13 cellular contexts compared by ENCODE assay signal in genomic region chr15:75672111-75672602, GRCh38. TPM values are rescaled to one million over a fixed set of nuclear protein-coding genes. Genes with fewer than 3 reads are reported as not detected.
A peak's percentile ranks its signal among the peaks of the same experiment; 100 is the strongest.
DNase-seq lines count a peak whose midpoint lies in the region; ATAC-seq and TF ChIP-seq lines count a peak whose summit lies in the region.
"Had no signal": no experiment of that assay in that cellular context is flagged by ENCODE, and none has a peak within 500 bp of the region (broad histone marks: within the 10 kb centered on the region; RNA-seq: fewer than 3 reads in every experiment).

No MANE protein-coding gene starts in this region.

- no TSS peak for BruUV-seq in PC-3 (replicated peaks; lab: Mats Ljungman, UMichigan)

- H3K4me2 ChIP-seq in BLaER1 treated with 17β-estradiol and CSF1 and Interleukin-3, amounts not matched to agents 10 nM and 100 nM = peak overlapping the region in 9 of 11 experiments; percentile 39 to 89 (median 78); a peak in 10 of 22 replicates
- no peak overlapping the region for H3K4me2 ChIP-seq in PC-3 (ENCODE audit: low read length)

- peaks cover 26% of the 10 kb centered on the region for H3K4me1 Mint-ChIP-seq in progenitor cell of endocrine pancreas (ENCODE audit: low read depth)
- H3K4me1 Mint-ChIP-seq: activated CD4-positive, alpha-beta memory T cell treated with anti-CD3 and anti-CD28 coated beads, Interleukin-2, amount 10 ng/mL, durations not matched to agents 7 days and 5 days; activated naive CD4-positive, alpha-beta T cell treated with anti-CD3 and anti-CD28 coated beads, Interleukin-2, amount 10 ng/mL, durations not matched to agents 7 days and 5 days had no signal

- TF ChIP-seq CTCF in esophagus squamous epithelium (IDR thresholded peaks at IDR 0.05) = no peak
- no peak for TF ChIP-seq CTCF in progenitor cell of endocrine pancreas (IDR thresholded peaks at IDR 0.05; ENCODE audit: unreplicated experiment)
- TF ChIP-seq CTCF in PC-3 (conservative IDR thresholded peaks at IDR 0.05; ENCODE audit: low read depth, low read length) = no peak

- no peaks in the 10 kb centered on the region for H3K9me2 ChIP-seq in PC-3 (replicated peaks; ENCODE audit: low read length)

- H3K79me2 ChIP-seq in PC-3 (ENCODE audit: low read length) = no peaks in the 10 kb centered on the region

- no peak for TF ChIP-seq POLR2A in esophagus squamous epithelium (IDR thresholded peaks at IDR 0.05)

- no peak overlapping the region for H3K9ac ChIP-seq in BLaER1 treated with 17β-estradiol and CSF1 and Interleukin-3, amounts not matched to agents 10 nM and 100 nM
- H3K9ac ChIP-seq in NT2/D1 (ENCODE audit: insufficient read length, low read depth) (peak overlapping the region; percentile 4), PC-3 (ENCODE audit: low read length) (no peak overlapping the region)

- no peaks in the 10 kb centered on the region for H3F3A ChIP-seq in PC-3 (ENCODE audit: low read length, unreplicated experiment)

- CTCF ChIA-PET in PC-3 (lab: Charles Lee) = no interaction called here

- ATAC-seq in PC-3 = no peak
- ATAC-seq in GM21723 (IDR thresholded peaks at IDR 0.05; ENCODE audit: unreplicated experiment) = no peak

- no peaks in the 10 kb centered on the region for H3K36me3 ChIP-seq in BLaER1 treated with 17β-estradiol and CSF1 and Interleukin-3, amounts not matched to agents 10 nM and 100 nM
- H3K36me3 ChIP-seq in NT2/D1 (ENCODE audit: insufficient read depth, insufficient read length, low read length) (peaks cover 21% of the 10 kb centered on the region), esophagus squamous epithelium (peaks cover 0 to 15% (median 0%) of the 10 kb centered on the region in 3 donors), PC-3 (ENCODE audit: low read depth, low read length) (no peaks in the 10 kb centered on the region)

- H3K27ac ChIP-seq in BLaER1 treated with 17β-estradiol and CSF1 and Interleukin-3, amounts not matched to agents 10 nM and 100 nM = 0 out of 22 replicates have a peak overlapping the region, but pooled peaks of 1 of the 11 experiments have one; percentile 60
- H3K27ac ChIP-seq in esophagus squamous epithelium (peak overlapping the region in 3 of 4 donors; percentile 75 to 97 (median 80)), PC-3 (ENCODE audit: low read length) (no peak overlapping the region), caudate nucleus (ENCODE audit: low read depth, low read length) (no peak overlapping the region)
- H3K27ac ChIP-seq: C4-2B had no signal

- H3K4me3 ChIP-seq in BLaER1 treated with 17β-estradiol and CSF1 and Interleukin-3, amounts not matched to agents 10 nM and 100 nM = no peak overlapping the region
- no peak overlapping the region for H3K4me3 ChIP-seq in NT2/D1 (ENCODE audit: insufficient read length, low read depth)
- H3K4me3 ChIP-seq in esophagus squamous epithelium = no peak overlapping the region
- no peak overlapping the region for H3K4me3 ChIP-seq in PC-3 (ENCODE audit: low read length)

- H3K27me3 ChIP-seq in BLaER1 treated with 17β-estradiol and CSF1 and Interleukin-3, amounts not matched to agents 10 nM and 100 nM = no peaks in the 10 kb centered on the region
- H3K27me3 ChIP-seq in NT2/D1 (ENCODE audit: insufficient read depth, insufficient read length) (no peaks in the 10 kb centered on the region), esophagus squamous epithelium (no peaks in the 10 kb centered on the region), PC-3 (ENCODE audit: low read length) (no peaks in the 10 kb centered on the region)

- no peaks in the 10 kb centered on the region for H3K9me3 Mint-ChIP-seq in progenitor cell of endocrine pancreas (ENCODE audit: low read depth)
- H3K9me3 Mint-ChIP-seq: activated CD4-positive, alpha-beta memory T cell treated with anti-CD3 and anti-CD28 coated beads, Interleukin-2, amount 10 ng/mL, durations not matched to agents 7 days and 5 days; activated naive CD4-positive, alpha-beta T cell treated with anti-CD3 and anti-CD28 coated beads, Interleukin-2, amount 10 ng/mL, durations not matched to agents 7 days and 5 days had no signal

- peak overlapping the region; percentile 39 for H3K4me3 Mint-ChIP-seq in progenitor cell of endocrine pancreas (ENCODE audit: low read depth)
- H3K4me3 Mint-ChIP-seq: activated CD4-positive, alpha-beta memory T cell treated with anti-CD3 and anti-CD28 coated beads, Interleukin-2, amount 10 ng/mL, durations not matched to agents 7 days and 5 days; activated naive CD4-positive, alpha-beta T cell treated with anti-CD3 and anti-CD28 coated beads, Interleukin-2, amount 10 ng/mL, durations not matched to agents 7 days and 5 days had no signal

- H3K27me3 Mint-ChIP-seq in progenitor cell of endocrine pancreas = peaks cover 33% of the 10 kb centered on the region
- H3K27me3 Mint-ChIP-seq: activated CD4-positive, alpha-beta memory T cell treated with anti-CD3 and anti-CD28 coated beads, Interleukin-2, amount 10 ng/mL, durations not matched to agents 7 days and 5 days had no signal

- intact Hi-C loops in esophagus squamous epithelium (cut with DNase I) = no loop called here
- intact Hi-C loops in PC-3 (cut with micrococcal nuclease) = no loop called here

- peak overlapping the region; percentile 88 for H3K27ac Mint-ChIP-seq in progenitor cell of endocrine pancreas
- H3K27ac Mint-ChIP-seq: activated CD4-positive, alpha-beta memory T cell treated with anti-CD3 and anti-CD28 coated beads, Interleukin-2, amount 10 ng/mL, durations not matched to agents 7 days and 5 days; activated naive CD4-positive, alpha-beta T cell treated with anti-CD3 and anti-CD28 coated beads, Interleukin-2, amount 10 ng/mL, durations not matched to agents 7 days and 5 days had no signal

- H3K9me3 ChIP-seq in BLaER1 treated with 17β-estradiol and CSF1 and Interleukin-3, amounts not matched to agents 10 nM and 100 nM (replicated peaks in 1 of 11) = no peaks in the 10 kb centered on the region
- no peaks in the 10 kb centered on the region for H3K9me3 ChIP-seq in NT2/D1 (ENCODE audit: insufficient read depth, low read length)
- no peaks in the 10 kb centered on the region for H3K9me3 ChIP-seq in esophagus squamous epithelium
- H3K9me3 ChIP-seq in PC-3 (ENCODE audit: low read length) = no peaks in the 10 kb centered on the region

- H4K20me1 ChIP-seq in BLaER1 treated with 17β-estradiol and CSF1 and Interleukin-3, amounts not matched to agents 10 nM and 100 nM = peaks cover 0 to 16% (median 0%) of the 10 kb centered on the region in 11 experiments; a peak in 3 of 22 replicates
- H4K20me1 ChIP-seq in PC-3 (ENCODE audit: low read length) = no peaks in the 10 kb centered on the region

- POLR2A ChIA-PET in PC-3 (lab: Charles Lee; ENCODE audit: unreplicated experiment) = no interaction called here

- no peak for DNase-seq in NT2/D1 (ENCODE audit: low read depth, low spot score)
- no peak for DNase-seq in esophagus squamous epithelium (lab: John Stamatoyannopoulos, UW)
- DNase-seq in progenitor cell of endocrine pancreas (ENCODE audit: low spot score, unreplicated experiment) = no peak
- DNase-seq in PC-3 = no peak
- no peak for DNase-seq in caudate nucleus (lab: John Stamatoyannopoulos, UW)
- DNase-seq in DMS153 treated with DMSO at 0.1 percent for 48 hours (lab: John Stamatoyannopoulos, UW; ENCODE audit: unreplicated experiment) = no peak
- DNase-seq: activated CD4-positive, alpha-beta memory T cell treated with anti-CD3 and anti-CD28 coated beads, Interleukin-2, amount 10 ng/mL, durations not matched to agents 7 days and 5 days; activated naive CD4-positive, alpha-beta T cell treated with anti-CD3 and anti-CD28 coated beads, Interleukin-2, amount 10 ng/mL, durations not matched to agents 7 days and 5 days; NCI-H1436 treated with DMSO at 0.1 percent for 48 hours; retina had no signal

- H3K4me1 ChIP-seq in BLaER1 treated with 17β-estradiol and CSF1 and Interleukin-3, amounts not matched to agents 10 nM and 100 nM = peaks cover 22 to 52% (median 40%) of the 10 kb centered on the region in 10 experiments
- H3K4me1 ChIP-seq in NT2/D1 (ENCODE audit: insufficient read depth, insufficient read length) (peaks cover 36% of the 10 kb centered on the region), esophagus squamous epithelium (peaks cover 37 to 89% (median 42%) of the 10 kb centered on the region in 3 donors), PC-3 (ENCODE audit: insufficient read depth, low read length) (peaks cover 35% of the 10 kb centered on the region)

- WGBS in esophagus squamous epithelium, 2 donors = 69% methylated on average over 2 of the region's 3 CpGs; no CpG with 5 or more reads in 1 of the 2 donors

- H3K36me3 Mint-ChIP-seq in progenitor cell of endocrine pancreas (ENCODE audit: insufficient read depth) = no peaks in the 10 kb centered on the region
- H3K36me3 Mint-ChIP-seq: activated naive CD4-positive, alpha-beta T cell treated with anti-CD3 and anti-CD28 coated beads, Interleukin-2, amount 10 ng/mL, durations not matched to agents 7 days and 5 days had no signal

- H2AFZ ChIP-seq in PC-3 (ENCODE audit: low read length) = no peak overlapping the region

RNA-seq across cellular contexts. Expression of gene SNX33, which starts 24.4 kb away (rescaled TPM):
- total RNA-seq in esophagus squamous epithelium (10 to 100 TPM; 20.3 to 36.4 (median 25.9) TPM), progenitor cell of endocrine pancreas (24.5 and 29.3 TPM in 2 replicates), PC-3 (2014; rRNA removed) (16.2 and 16.8 TPM in 2 replicates)

RNA-seq across cellular contexts. Expression of gene IMP3, which starts 32.1 kb away (rescaled TPM):
- total RNA-seq in esophagus squamous epithelium (100 to 1,000 TPM; 129 to 173 (median 140) TPM), progenitor cell of endocrine pancreas (53.7 and 54.0 TPM in 2 replicates), PC-3 (2014; rRNA removed) (92.6 and 95.4 TPM in 2 replicates)

RNA-seq across cellular contexts. Expression of gene CSPG4, which starts 40.5 kb away (rescaled TPM):
- total RNA-seq in esophagus squamous epithelium (10 to 100 TPM in 1 of 4 donors, 1 to 10 TPM in 3; 2.9 to 13.4 (median 4.2) TPM), progenitor cell of endocrine pancreas (0.41 and 0.51 TPM in 2 replicates), PC-3 (2014; rRNA removed) (2.0 and 2.9 TPM in 2 replicates)
- total RNA-seq: activated CD4-positive, alpha-beta memory T cell treated with anti-CD3 and anti-CD28 coated beads, Interleukin-2, amount 10 ng/mL, durations not matched to agents 7 days and 5 days had no signal

RNA-seq across cellular contexts. Expression of gene SNUPN, which starts 46.6 kb away (rescaled TPM):
- total RNA-seq in esophagus squamous epithelium = 10 to 100 TPM in 3 of 4 donors, 1 to 10 TPM in 1; 8.7 to 19.1 (median 13.5) TPM
- total RNA-seq in progenitor cell of endocrine pancreas = 16.0 and 21.1 TPM in 2 replicates
- total RNA-seq in PC-3 (2014; rRNA removed) = 7.9 and 13.5 TPM in 2 replicates

Comparison
In these comparisons a context has a peak if more than half of its experiments do, and no peak if none do; other contexts are left out.
1. H3K27ac ChIP-seq: peak in esophagus squamous epithelium (3 of 4); none in PC-3 (single experiment) and caudate nucleus (single experiment).